ENCODE assay signal across 23 cellular contexts in genomic region chr1:160005070-160005469, GRCh38. TPM values are rescaled to one million over a fixed set of nuclear protein-coding genes. Genes with fewer than 3 reads are reported as not detected.
"Had no signal": no experiment of that assay in that cellular context is flagged by ENCODE, and none has a peak within 500 bp of the region (broad histone marks: within the 10 kb centered on the region; RNA-seq: fewer than 3 reads in every experiment).

No MANE protein-coding gene starts in this region.

- H3K36me3 ChIP-seq: heart right ventricle, left ventricle myocardium inferior, lower lobe of right lung, stomach, thoracic aorta, transverse colon had no signal

- H3K9me3 ChIP-seq: heart right ventricle, left ventricle myocardium inferior, lower lobe of right lung, psoas muscle, stomach, thoracic aorta, transverse colon had no signal

- ATAC-seq: heart right ventricle, psoas muscle, sciatic nerve had no signal

- H3K4me1 ChIP-seq: heart right ventricle, left ventricle myocardium inferior, lower lobe of right lung, psoas muscle, stomach, transverse colon had no signal

- DNase-seq: cortex of kidney; effector CD8-positive, alpha-beta T cell; foreskin melanocyte; heart right ventricle; left ventricle myocardium inferior; lower lobe of right lung; mesenchymal stem cell; midbrain; naive B cell; psoas muscle; retina; stimulated activated CD4-positive, alpha-beta T cell treated with anti-CD3 and anti-CD28 coated beads, Interleukin-2, amount 100 ng/mL, for 24 hours; stimulated activated CD4-positive, alpha-beta T cell treated with anti-CD3 and anti-CD28 coated beads, Interleukin-4, amount 100 ng/mL, for 4 hours; stimulated activated naive CD4-positive, alpha-beta T cell; stomach; transverse colon had no signal

- H3K27me3 ChIP-seq: heart right ventricle, stomach, transverse colon had no signal

- H3K4me3 ChIP-seq: dorsolateral prefrontal cortex, heart right ventricle, left ventricle myocardium inferior, lower lobe of right lung, psoas muscle, stomach, thoracic aorta, transverse colon had no signal

- H3K27ac ChIP-seq: dorsolateral prefrontal cortex, heart right ventricle, left ventricle myocardium inferior, lower lobe of right lung, psoas muscle, stomach, thoracic aorta, transverse colon had no signal

- FAIRE-seq: keratinocyte had no signal

RNA-seq across cellular contexts. Expression of gene SLAMF9, which starts 51.0 kb away (rescaled TPM):
- total RNA-seq: glomerular endothelial cell, heart right ventricle, left ventricle myocardium inferior, lower lobe of right lung, psoas muscle, skeletal muscle tissue, stomach, thoracic aorta, ureter had no signal
- polyA plus RNA-seq: psoas muscle had no signal

RNA-seq across cellular contexts. Expression of gene IGSF9, which starts 59.7 kb away (rescaled TPM):
- total RNA-seq: psoas muscle had no signal
